Comparison of ENCODE assay signal across 16 cellular contexts in the genomic region with DNA sequence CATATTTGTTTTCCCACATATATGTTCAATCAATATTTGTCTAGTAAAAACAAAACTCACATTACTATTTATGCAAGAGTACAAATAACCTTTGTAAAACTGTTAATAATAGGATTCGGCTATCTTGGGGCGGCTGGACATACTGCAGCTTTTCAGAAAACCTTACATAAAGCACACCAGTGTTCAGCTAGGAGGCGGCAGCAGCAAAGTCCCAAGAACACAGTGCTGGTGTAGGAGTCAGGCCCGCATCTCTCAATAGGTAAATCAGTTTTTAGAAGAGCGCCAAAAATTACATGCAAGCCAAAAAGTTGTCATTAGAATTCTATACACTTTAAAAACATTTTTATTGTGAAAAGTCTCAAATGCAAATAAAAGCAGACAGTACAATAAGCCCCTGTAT. TPM values are rescaled to one million over a fixed set of nuclear protein-coding genes. Genes with fewer than 3 reads are reported as not detected.
DNase-seq lines count a peak whose midpoint lies in the region; ATAC-seq and TF ChIP-seq lines count a peak whose summit lies in the region.
"Had no signal": no experiment of that assay in that cellular context is flagged by ENCODE, and none has a peak within 500 bp of the region (broad histone marks: within the 10 kb centered on the region; RNA-seq: fewer than 3 reads in every experiment).

No MANE protein-coding gene starts in this region.

- in situ Hi-C loops in GM13976 (cut with MboI; ENCODE audit: low sequenced_read_pairs, unreplicated experiment) (no loop called here), KBM-7 (cut with MboI; ENCODE audit: low pct_unique_long_range_greater_than_20kb, low sequenced_read_pairs) (no loop called here)

- no peaks in the 10 kb centered on the region for H3K36me3 ChIP-seq in PC-9 (ENCODE audit: low read depth)
- H3K36me3 ChIP-seq: brain microvascular endothelial cell, left lung had no signal

- H3K9me2 ChIP-seq in PC-9 (ENCODE audit: insufficient read depth): no peaks in the 10 kb centered on the region

- no peaks in the 10 kb centered on the region for H3K27me3 Mint-ChIP-seq in activated CD4-positive, alpha-beta memory T cell treated with anti-CD3 and anti-CD28 coated beads for 36 hours
- no peaks in the 10 kb centered on the region for H3K27me3 Mint-ChIP-seq in activated CD4-positive, alpha-beta memory T cell treated with anti-CD3 and anti-CD28 coated beads, Interleukin-2, amount 10 ng/mL, durations not matched to agents 7 days and 5 days
- peaks cover 21% of the 10 kb centered on the region for H3K27me3 Mint-ChIP-seq in dendritic cell treated with granulocyte-macrophage colony-stimulating factor and Interleukin-4, amounts not matched to agents 40 ng/mL and 50 ng/mL, for 4 days
- no peaks in the 10 kb centered on the region for H3K27me3 Mint-ChIP-seq in progenitor cell of endocrine pancreas
- H3K27me3 Mint-ChIP-seq: stimulated activated naive CD8-positive, alpha-beta T cell treated with anti-CD3 and anti-CD28 coated beads, Interleukin-15, amount 100 ng/mL, for 72 hours had no signal

- H4K20me1 ChIP-seq in PC-9 (ENCODE audit: insufficient read depth): no peaks in the 10 kb centered on the region

- H3K27me3 ChIP-seq in PC-9 (ENCODE audit: insufficient read depth, low read depth): no peaks in the 10 kb centered on the region
- H3K27me3 ChIP-seq: brain microvascular endothelial cell, left lung had no signal

- H3F3A ChIP-seq in PC-9 (ENCODE audit: insufficient read depth, low read depth): peaks cover 10% of the 10 kb centered on the region; the same call in 1 of the 2 replicates

- H3K9me3 Mint-ChIP-seq in activated CD4-positive, alpha-beta memory T cell treated with anti-CD3 and anti-CD28 coated beads for 36 hours: no peaks in the 10 kb centered on the region
- no peaks in the 10 kb centered on the region for H3K9me3 Mint-ChIP-seq in activated CD4-positive, alpha-beta memory T cell treated with anti-CD3 and anti-CD28 coated beads, Interleukin-2, amount 10 ng/mL, durations not matched to agents 7 days and 5 days
- H3K9me3 Mint-ChIP-seq in dendritic cell treated with granulocyte-macrophage colony-stimulating factor and Interleukin-4, amounts not matched to agents 40 ng/mL and 50 ng/mL, for 4 days: no peaks in the 10 kb centered on the region
- no peaks in the 10 kb centered on the region for H3K9me3 Mint-ChIP-seq in progenitor cell of endocrine pancreas (ENCODE audit: low read depth)
- H3K9me3 Mint-ChIP-seq: activated naive CD4-positive, alpha-beta T cell treated with anti-CD3 and anti-CD28 coated beads for 36 hours had no signal

- BruUV-seq in PC-9 (replicated peaks; lab: Mats Ljungman, UMichigan): no TSS peak

- DNase-seq in activated CD4-positive, alpha-beta memory T cell treated with anti-CD3 and anti-CD28 coated beads for 36 hours: no peak
- DNase-seq in activated CD4-positive, alpha-beta memory T cell treated with anti-CD3 and anti-CD28 coated beads, Interleukin-2, amount 10 ng/mL, durations not matched to agents 7 days and 5 days: no peak
- DNase-seq in PC-9: no peak
- no peak for DNase-seq in progenitor cell of endocrine pancreas (ENCODE audit: low spot score, unreplicated experiment)
- DNase-seq in GM13976 (ENCODE audit: low spot score): no peak
- no peak for DNase-seq in KBM-7
- DNase-seq: activated naive CD4-positive, alpha-beta T cell treated with anti-CD3 and anti-CD28 coated beads for 36 hours; EL; erythroblast; NCI-H1417 treated with DMSO at 0.1 percent for 48 hours; stimulated activated naive CD8-positive, alpha-beta T cell treated with anti-CD3 and anti-CD28 coated beads, Interleukin-15, amount 100 ng/mL, for 72 hours; WERI-Rb-1 had no signal

- peaks cover 41% of the 10 kb centered on the region for H3K4me1 ChIP-seq in PC-9 (replicated peaks; ENCODE audit: insufficient read depth)

- CTCF ChIA-PET in activated CD4-positive, alpha-beta memory T cell treated with anti-CD3 and anti-CD28 coated beads for 36 hours (lab: Charles Lee): interaction anchor here (2.3 to 2.4 kb wide), 2 partner anchors 8 to 17 kb away, joined by 12 to 14 read pairs; no protein-coding TSS in a partner anchor
- CTCF ChIA-PET in activated CD4-positive, alpha-beta memory T cell treated with anti-CD3 and anti-CD28 coated beads, Interleukin-2, amount 10 ng/mL, durations not matched to agents 7 days and 5 days (lab: Charles Lee): interaction anchor here (1.5 to 2.3 kb wide), 2 partner anchors 25 to 57 kb away, joined by 4 read pairs; no protein-coding TSS in a partner anchor
- CTCF ChIA-PET in PC-9 (lab: Charles Lee): no interaction called here

- POLR2A ChIA-PET in activated CD4-positive, alpha-beta memory T cell treated with anti-CD3 and anti-CD28 coated beads for 36 hours (lab: Charles Lee): interaction anchor here (1.3 kb wide), 2 partner anchors 18 to 37 kb away, joined by 3 to 4 read pairs; a partner anchor contains a TSS
- POLR2A ChIA-PET in activated CD4-positive, alpha-beta memory T cell treated with anti-CD3 and anti-CD28 coated beads, Interleukin-2, amount 10 ng/mL, durations not matched to agents 7 days and 5 days (lab: Charles Lee): interaction anchor here (1.2 to 10.7 kb wide), 3 partner anchors 18 to 59 kb away, joined by 3 to 135 read pairs (median 4); a partner anchor contains a TSS
- POLR2A ChIA-PET in PC-9 (lab: Charles Lee; ENCODE audit: unreplicated experiment): no interaction called here

- no peak for ATAC-seq in GM18520 (IDR thresholded peaks at IDR 0.05; ENCODE audit: unreplicated experiment)
- ATAC-seq: stimulated activated naive CD8-positive, alpha-beta T cell treated with anti-CD3 and anti-CD28 coated beads, Interleukin-15, amount 100 ng/mL, for 72 hours had no signal

- H3K9me3 ChIP-seq in PC-9 (ENCODE audit: insufficient read depth, low read depth): no peaks in the 10 kb centered on the region
- H3K9me3 ChIP-seq: left lung had no signal

- peak overlapping the region; percentile 40 for H3K27ac Mint-ChIP-seq in activated CD4-positive, alpha-beta memory T cell treated with anti-CD3 and anti-CD28 coated beads for 36 hours
- no peak overlapping the region for H3K27ac Mint-ChIP-seq in activated CD4-positive, alpha-beta memory T cell treated with anti-CD3 and anti-CD28 coated beads, Interleukin-2, amount 10 ng/mL, durations not matched to agents 7 days and 5 days
- peak overlapping the region; percentile 72 for H3K27ac Mint-ChIP-seq in dendritic cell treated with granulocyte-macrophage colony-stimulating factor and Interleukin-4, amounts not matched to agents 40 ng/mL and 50 ng/mL, for 4 days
- H3K27ac Mint-ChIP-seq in progenitor cell of endocrine pancreas: peak overlapping the region; percentile 52

- no peak for TF ChIP-seq CTCF in PC-9 (conservative IDR thresholded peaks at IDR 0.05)
- TF ChIP-seq CTCF in progenitor cell of endocrine pancreas (IDR thresholded peaks at IDR 0.05; ENCODE audit: unreplicated experiment): no peak
- TF ChIP-seq CTCF in GM13976 (IDR thresholded peaks at IDR 0.05; ENCODE audit: borderline replicate concordance, control extremely low read depth, extremely low read depth, insufficient read depth, missing control alignments): no peak

- intact Hi-C loops in activated CD4-positive, alpha-beta memory T cell treated with anti-CD3 and anti-CD28 coated beads for 36 hours (cut with micrococcal nuclease): no loop called here
- intact Hi-C loops in PC-9 (cut with micrococcal nuclease; ENCODE audit: unreplicated experiment): no loop called here
- intact Hi-C loops in dendritic cell treated with granulocyte-macrophage colony-stimulating factor and Interleukin-4, amounts not matched to agents 40 ng/mL and 50 ng/mL, for 4 days (cut with micrococcal nuclease): no loop called here

- H3K27ac ChIP-seq in PC-9: peak overlapping the region; percentile 64; the same call in 1 of the 2 replicates
- H3K27ac ChIP-seq: brain microvascular endothelial cell had no signal

- no peak overlapping the region for H2AFZ ChIP-seq in PC-9

- H3K4me3 Mint-ChIP-seq in activated CD4-positive, alpha-beta memory T cell treated with anti-CD3 and anti-CD28 coated beads for 36 hours: no peak overlapping the region
- H3K4me3 Mint-ChIP-seq in activated CD4-positive, alpha-beta memory T cell treated with anti-CD3 and anti-CD28 coated beads, Interleukin-2, amount 10 ng/mL, durations not matched to agents 7 days and 5 days: no peak overlapping the region
- H3K4me3 Mint-ChIP-seq in dendritic cell treated with granulocyte-macrophage colony-stimulating factor and Interleukin-4, amounts not matched to agents 40 ng/mL and 50 ng/mL, for 4 days: no peak overlapping the region
- no peak overlapping the region for H3K4me3 Mint-ChIP-seq in progenitor cell of endocrine pancreas (ENCODE audit: low read depth)
- H3K4me3 Mint-ChIP-seq: activated naive CD4-positive, alpha-beta T cell treated with anti-CD3 and anti-CD28 coated beads for 36 hours had no signal

- H3K4me2 ChIP-seq in PC-9: no peak overlapping the region

- peaks cover 98% of the 10 kb centered on the region for H3K4me1 Mint-ChIP-seq in activated CD4-positive, alpha-beta memory T cell treated with anti-CD3 and anti-CD28 coated beads for 36 hours (ENCODE audit: low read depth)
- peaks cover 98% of the 10 kb centered on the region for H3K4me1 Mint-ChIP-seq in activated CD4-positive, alpha-beta memory T cell treated with anti-CD3 and anti-CD28 coated beads, Interleukin-2, amount 10 ng/mL, durations not matched to agents 7 days and 5 days
- H3K4me1 Mint-ChIP-seq in dendritic cell treated with granulocyte-macrophage colony-stimulating factor and Interleukin-4, amounts not matched to agents 40 ng/mL and 50 ng/mL, for 4 days (ENCODE audit: low read depth): peaks cover 79% of the 10 kb centered on the region
- peaks cover 68% of the 10 kb centered on the region for H3K4me1 Mint-ChIP-seq in progenitor cell of endocrine pancreas (ENCODE audit: low read depth)

- H3K4me3 ChIP-seq in PC-9: no peak overlapping the region
- H3K4me3 ChIP-seq: left lung had no signal

- peaks cover 17% of the 10 kb centered on the region for H3K79me2 ChIP-seq in PC-9 (ENCODE audit: low read depth)

- peaks cover 13% of the 10 kb centered on the region for H3K36me3 Mint-ChIP-seq in activated CD4-positive, alpha-beta memory T cell treated with anti-CD3 and anti-CD28 coated beads for 36 hours
- H3K36me3 Mint-ChIP-seq in activated CD4-positive, alpha-beta memory T cell treated with anti-CD3 and anti-CD28 coated beads, Interleukin-2, amount 10 ng/mL, durations not matched to agents 7 days and 5 days (ENCODE audit: low read depth): peaks cover 62% of the 10 kb centered on the region
- H3K36me3 Mint-ChIP-seq in dendritic cell treated with granulocyte-macrophage colony-stimulating factor and Interleukin-4, amounts not matched to agents 40 ng/mL and 50 ng/mL, for 4 days (ENCODE audit: low read depth): no peaks in the 10 kb centered on the region
- H3K36me3 Mint-ChIP-seq in progenitor cell of endocrine pancreas (ENCODE audit: insufficient read depth): peaks cover 2% of the 10 kb centered on the region

RNA-seq across cellular contexts. Expression of a gene that starts 37.5 kb away (rescaled TPM):
- 10 to 100 TPM; 73.0 to 74.7 TPM for total RNA-seq in activated CD4-positive, alpha-beta memory T cell treated with anti-CD3 and anti-CD28 coated beads for 36 hours
- 100 to 1,000 TPM; 168 to 175 TPM for total RNA-seq in activated CD4-positive, alpha-beta memory T cell treated with anti-CD3 and anti-CD28 coated beads, Interleukin-2, amount 10 ng/mL, durations not matched to agents 7 days and 5 days
- total RNA-seq in PC-9 (2021): 7.4 and 10.4 TPM in 2 replicates
- total RNA-seq in progenitor cell of endocrine pancreas: 78.1 and 85.5 TPM in 2 replicates
